In the genomic region with DNA sequence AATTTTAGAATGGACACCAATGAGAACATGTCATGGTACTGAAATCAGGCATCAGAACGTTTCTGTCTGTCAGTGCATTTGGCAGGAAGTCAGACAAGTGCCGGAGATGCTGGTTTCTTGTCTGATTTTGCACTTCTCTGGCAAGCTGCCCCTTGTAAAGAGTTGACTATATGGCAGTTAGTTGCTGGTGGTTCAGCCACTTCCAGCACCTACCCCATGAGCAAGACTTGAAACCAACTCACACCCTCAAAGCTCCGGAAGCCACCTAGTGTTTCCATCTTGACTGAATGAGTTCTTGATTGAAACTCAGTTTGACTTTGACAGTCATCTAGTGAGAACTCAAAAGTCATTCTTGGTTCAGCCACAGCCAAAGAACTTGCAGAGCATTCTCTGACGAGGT, we compare ENCODE assay signal across 14 cellular contexts.
DNase-seq lines count a peak whose midpoint lies in the region; ATAC-seq lines count a peak whose summit lies in the region.
"Had no signal": no experiment of that assay in that cellular context is flagged by ENCODE, and none has a peak within 500 bp of the region (broad histone marks: within the 10 kb centered on the region; RNA-seq: fewer than 3 reads in every experiment).

No MANE protein-coding gene starts in this region.

- peak; percentile 98 for ATAC-seq in activated T-cell treated with anti-CD3 and anti-CD28 coated beads, Interleukin-2, amount 50 U/mL, for 4 hours
- ATAC-seq in HG03571 (IDR thresholded peaks at IDR 0.05; ENCODE audit: unreplicated experiment) = no peak
- ATAC-seq: GM23338; stimulated activated memory B cell treated with anti-CD40 and anti-IgM and Interleukin-4, amounts not matched to agents 10 μg/mL and 1 μg/mL and 100 μg/mL, for 72 hours had no signal

- peak; percentile 28 for DNase-seq in activated CD4-positive, CD25-positive, alpha-beta regulatory T cell treated with anti-CD3 and anti-CD28 coated beads, Interleukin-2, amount 50 U/mL, for 16 hours (ENCODE audit: low read depth, low spot score)
- DNase-seq in activated CD4-positive, CD25-positive, alpha-beta regulatory T cell (lab: John Stamatoyannopoulos, UW) = no peak
- DNase-seq in activated T-cell treated with anti-CD3 and anti-CD28 coated beads, Interleukin-2, amount 50 U/mL, for 4 hours = no peak
- peak; percentile 35 to 70 (median 56) for DNase-seq in stimulated activated CD4-positive, alpha-beta T cell treated with anti-CD3 and anti-CD28 coated beads, Interleukin-12 subunit alpha, Interleukin-12 subunit beta, amount 100 ng/mL, for 48 hours (ENCODE audit: low read depth in 2 of 3, low spot score in 1 of 3)
- DNase-seq in islet precursor cell (no peak), kidney glomerular epithelial cell (lab: John Stamatoyannopoulos, UW) (no peak), NCI-H2107 treated with DMSO at 0.1 percent for 48 hours (lab: John Stamatoyannopoulos, UW; ENCODE audit: unreplicated experiment) (no peak)
- DNase-seq: DMS79 treated with DMSO at 0.1 percent for 48 hours, foreskin fibroblast, NCI-H226, occipital lobe had no signal

- peak overlapping the region; percentile 2 for H3K4me3 Mint-ChIP-seq in activated T-cell treated with anti-CD3 and anti-CD28 coated beads, Interleukin-2, amount 50 U/mL, for 4 hours
- H3K4me3 Mint-ChIP-seq: GM23338; stimulated activated memory B cell treated with anti-CD40 and anti-IgM and Interleukin-4, amounts not matched to agents 10 μg/mL and 1 μg/mL and 100 μg/mL, for 72 hours had no signal

- H3K9me3 Mint-ChIP-seq in activated T-cell treated with anti-CD3 and anti-CD28 coated beads, Interleukin-2, amount 50 U/mL, for 4 hours = peaks cover 3% of the 10 kb centered on the region
- H3K9me3 Mint-ChIP-seq: GM23338; stimulated activated memory B cell treated with anti-CD40 and anti-IgM and Interleukin-4, amounts not matched to agents 10 μg/mL and 1 μg/mL and 100 μg/mL, for 72 hours had no signal

- H3K4me1 Mint-ChIP-seq in activated T-cell treated with anti-CD3 and anti-CD28 coated beads, Interleukin-2, amount 50 U/mL, for 4 hours (ENCODE audit: low read depth) = peaks cover 26% of the 10 kb centered on the region
- H3K4me1 Mint-ChIP-seq: stimulated activated memory B cell treated with anti-CD40 and anti-IgM and Interleukin-4, amounts not matched to agents 10 μg/mL and 1 μg/mL and 100 μg/mL, for 72 hours had no signal

- peaks cover 2% of the 10 kb centered on the region for H3K36me3 Mint-ChIP-seq in activated T-cell treated with anti-CD3 and anti-CD28 coated beads, Interleukin-2, amount 50 U/mL, for 4 hours (ENCODE audit: insufficient read depth)
- H3K36me3 Mint-ChIP-seq: stimulated activated memory B cell treated with anti-CD40 and anti-IgM and Interleukin-4, amounts not matched to agents 10 μg/mL and 1 μg/mL and 100 μg/mL, for 72 hours had no signal

- no peaks in the 10 kb centered on the region for H3K27me3 Mint-ChIP-seq in activated T-cell treated with anti-CD3 and anti-CD28 coated beads, Interleukin-2, amount 50 U/mL, for 4 hours (ENCODE audit: low read depth)
- H3K27me3 Mint-ChIP-seq: stimulated activated memory B cell treated with anti-CD40 and anti-IgM and Interleukin-4, amounts not matched to agents 10 μg/mL and 1 μg/mL and 100 μg/mL, for 72 hours had no signal

Comparison
In these comparisons a context has a peak if more than half of its experiments do, and no peak if none do; other contexts are left out.
1. DNase-seq: peak in activated CD4-positive, CD25-positive, alpha-beta regulatory T cell treated with anti-CD3 and anti-CD28 coated beads, Interleukin-2, amount 50 U/mL, for 16 hours (single experiment) and stimulated activated CD4-positive, alpha-beta T cell treated with anti-CD3 and anti-CD28 coated beads, Interleukin-12 subunit alpha, Interleukin-12 subunit beta, amount 100 ng/mL, for 48 hours (3 of 3); none in activated CD4-positive, CD25-positive, alpha-beta regulatory T cell (0 of 4), activated T-cell treated with anti-CD3 and anti-CD28 coated beads, Interleukin-2, amount 50 U/mL, for 4 hours (single experiment), islet precursor cell (single experiment), kidney glomerular epithelial cell (single experiment) and NCI-H2107 treated with DMSO at 0.1 percent for 48 hours (single experiment).